Comparison of ENCODE assay signal across 11 cellular contexts in genomic region chr4:166169111-166169510, GRCh38.
A peak's percentile ranks its signal among the peaks of the same experiment; 100 is the strongest.
DNase-seq lines count a peak whose midpoint lies in the region; TF ChIP-seq lines count a peak whose summit lies in the region.
"Had no signal": no experiment of that assay in that cellular context is flagged by ENCODE, and none has a peak within 500 bp of the region (broad histone marks: within the 10 kb centered on the region; RNA-seq: fewer than 3 reads in every experiment).

No MANE protein-coding gene starts in this region.

- no peaks in the 10 kb centered on the region for H3K9me3 ChIP-seq in thyroid gland
- H3K9me3 ChIP-seq: gastrocnemius medialis had no signal

- peak; percentile 37; the same call in 1 of the 2 replicates for TF ChIP-seq CTCF in GM12874 (IDR thresholded peaks at IDR 0.05; ENCODE audit: insufficient read depth, low read depth, low read length)
- peak; percentile 56 for TF ChIP-seq CTCF in chondrocyte (IDR thresholded peaks at IDR 0.05)
- no peak for TF ChIP-seq CTCF in mesothelial cell of epicardium (IDR thresholded peaks at IDR 0.05; ENCODE audit: unreplicated experiment)
- TF ChIP-seq CTCF in thyroid gland (IDR thresholded peaks at IDR 0.05), result no peak

- no peak overlapping the region for H3K4me3 Mint-ChIP-seq in chondrocyte (ENCODE audit: unreplicated experiment)
- H3K4me3 Mint-ChIP-seq in mesothelial cell of epicardium, result no peak overlapping the region
- H3K4me3 Mint-ChIP-seq: activated T-cell treated with anti-CD3 and anti-CD28 coated beads, Interleukin-2, amount 50 U/mL, for 72 hours had no signal

- H3K36me3 Mint-ChIP-seq in chondrocyte (ENCODE audit: low read depth) (no peaks in the 10 kb centered on the region), mesothelial cell of epicardium (peaks cover 3% of the 10 kb centered on the region)

- no peaks in the 10 kb centered on the region for H3K27me3 ChIP-seq in thyroid gland
- H3K27me3 ChIP-seq: gastrocnemius medialis had no signal

- no peak overlapping the region for H3K27ac ChIP-seq in thyroid gland
- H3K27ac ChIP-seq: gastrocnemius medialis had no signal

- no peaks in the 10 kb centered on the region for H3K4me1 ChIP-seq in thyroid gland
- H3K4me1 ChIP-seq: gastrocnemius medialis had no signal

- no peaks in the 10 kb centered on the region for H3K36me3 ChIP-seq in thyroid gland
- H3K36me3 ChIP-seq: gastrocnemius medialis had no signal

- H3K27ac Mint-ChIP-seq in chondrocyte (ENCODE audit: unreplicated experiment) (no peak overlapping the region), mesothelial cell of epicardium (no peak overlapping the region)
- H3K27ac Mint-ChIP-seq: activated T-cell treated with anti-CD3 and anti-CD28 coated beads, Interleukin-2, amount 50 U/mL, for 72 hours had no signal

- H3K4me3 ChIP-seq in thyroid gland (replicated peaks in 1 of 3), result no peak overlapping the region
- H3K4me3 ChIP-seq: gastrocnemius medialis had no signal

- 58 to 59% methylated on average over 3 of the region's 3 CpGs for WGBS in thyroid gland, 2 donors

- H3K9me3 Mint-ChIP-seq in chondrocyte (ENCODE audit: low read depth) (peaks cover 7% of the 10 kb centered on the region), mesothelial cell of epicardium (peaks cover 12% of the 10 kb centered on the region)
- H3K9me3 Mint-ChIP-seq: activated T-cell treated with anti-CD3 and anti-CD28 coated beads, Interleukin-2, amount 50 U/mL, for 72 hours had no signal

- H3K4me1 Mint-ChIP-seq in chondrocyte (ENCODE audit: low read depth) (peaks cover 5% of the 10 kb centered on the region), mesothelial cell of epicardium (peaks cover 7% of the 10 kb centered on the region)

- TF ChIP-seq POLR2A in thyroid gland (IDR thresholded peaks at IDR 0.05), result no peak

- peaks cover 19% of the 10 kb centered on the region for H3K27me3 Mint-ChIP-seq in chondrocyte (ENCODE audit: low read depth)
- peaks cover 4% of the 10 kb centered on the region for H3K27me3 Mint-ChIP-seq in mesothelial cell of epicardium (ENCODE audit: low read depth)

- DNase-seq in A172 (ENCODE audit: low spot score), result peak; percentile 7
- peak; percentile 59 for DNase-seq in M059J (ENCODE audit: low read depth)
- DNase-seq in chondrocyte (ENCODE audit: low spot score), result no peak
- no peak for DNase-seq in central memory CD4-positive, alpha-beta T cell
- DNase-seq in mesothelial cell of epicardium (ENCODE audit: low spot score in 2 of 2, unreplicated experiment in 2 of 2), result no peak
- no peak for DNase-seq in stimulated activated CD4-positive, alpha-beta T cell treated with anti-CD3 and anti-CD28 coated beads, Interleukin-4, amount 100 ng/mL, for 1 hour
- no peak for DNase-seq in thyroid gland
- DNase-seq: activated T-cell treated with anti-CD3 and anti-CD28 coated beads, Interleukin-2, amount 50 U/mL, for 72 hours; DMS79 treated with DMSO at 0.1 percent for 48 hours; gastrocnemius medialis had no signal

- intact Hi-C loops in thyroid gland (cut with DNase I), result no loop called here

Comparison
In these comparisons a context has a peak if more than half of its experiments do, and no peak if none do; other contexts are left out.
1. DNase-seq: peak in A172 (single experiment) and M059J (single experiment); none in chondrocyte (single experiment), central memory CD4-positive, alpha-beta T cell (single experiment), mesothelial cell of epicardium (0 of 2), stimulated activated CD4-positive, alpha-beta T cell treated with anti-CD3 and anti-CD28 coated beads, Interleukin-4, amount 100 ng/mL, for 1 hour (single experiment) and thyroid gland (0 of 2).
2. CTCF ChIP-seq: peak in GM12874 (single experiment) and chondrocyte (single experiment); none in mesothelial cell of epicardium (single experiment) and thyroid gland (0 of 6).